In genomic region chr7:122310119-122311021, GRCh38 we compare ENCODE assay signal across 9 cellular contexts. TPM values are rescaled to one million over a fixed set of nuclear protein-coding genes. Genes with fewer than 3 reads are reported as not detected.
A peak's percentile ranks its signal among the peaks of the same experiment; 100 is the strongest.
DNase-seq lines count a peak whose midpoint lies in the region; ATAC-seq and TF ChIP-seq lines count a peak whose summit lies in the region.
"Had no signal": no experiment of that assay in that cellular context is flagged by ENCODE, and none has a peak within 500 bp of the region (broad histone marks: within the 10 kb centered on the region; RNA-seq: fewer than 3 reads in every experiment).

No MANE protein-coding gene starts in this region.

- 6 to 7% methylated on average over 23 to 39 of the region's 61 CpGs for WGBS in esophagus squamous epithelium, 2 donors

- H2AFZ ChIP-seq in osteoblast (ENCODE audit: low read length): peak overlapping the region; percentile 78

- H4K20me1 ChIP-seq in osteoblast (ENCODE audit: insufficient read depth, low read length): no peaks in the 10 kb centered on the region

- H3K9me3 ChIP-seq in esophagus squamous epithelium: no peaks in the 10 kb centered on the region
- H3K9me3 ChIP-seq in osteoblast (ENCODE audit: low read depth, low read length): no peaks in the 10 kb centered on the region

- DNase-seq in DMS53 treated with DMSO at 0.1 percent for 48 hours (lab: John Stamatoyannopoulos, UW; ENCODE audit: unreplicated experiment): peak; percentile 16
- DNase-seq in esophagus squamous epithelium (lab: John Stamatoyannopoulos, UW): no peak
- DNase-seq in osteoblast (ENCODE audit: insufficient read length, low spot score, missing footprints): peak; percentile 85
- no peak for DNase-seq in substantia nigra (lab: John Stamatoyannopoulos, UW)
- no peak for DNase-seq in COR-L47 (lab: John Stamatoyannopoulos, UW)
- DNase-seq in NCI-H1436 treated with DMSO at 0.1 percent for 48 hours (lab: John Stamatoyannopoulos, UW): no peak
- DNase-seq in NCI-H2171 treated with DMSO at 0.1 percent for 48 hours (lab: John Stamatoyannopoulos, UW): no peak
- DNase-seq: activated CD8-positive, alpha-beta memory T cell treated with anti-CD3 and anti-CD28 coated beads for 24 hours had no signal

- H3K27ac ChIP-seq in esophagus squamous epithelium: no peak overlapping the region
- H3K27ac ChIP-seq in osteoblast (ENCODE audit: low read depth, low read length): no peak overlapping the region
- H3K27ac ChIP-seq in substantia nigra (ENCODE audit: low read depth, low read length, poor library complexity, severe bottlenecking): no peak overlapping the region

- H3K27me3 ChIP-seq in esophagus squamous epithelium (peaks cover 24 to 100% (median 67%) of the 10 kb centered on the region in 4 donors), osteoblast (ENCODE audit: insufficient read depth, low read length) (peaks cover 98% of the 10 kb centered on the region)

- H3K36me3 ChIP-seq in esophagus squamous epithelium: no peaks in the 10 kb centered on the region
- no peaks in the 10 kb centered on the region for H3K36me3 ChIP-seq in osteoblast (ENCODE audit: insufficient read depth, low read length)

- H3K4me2 ChIP-seq in osteoblast (ENCODE audit: insufficient read depth, low read length): peak overlapping the region; percentile 80

- no peaks in the 10 kb centered on the region for H3K79me2 ChIP-seq in osteoblast (ENCODE audit: insufficient read depth, low read length)

- peak; percentile 38 for ATAC-seq in HG03442 (IDR thresholded peaks at IDR 0.05; ENCODE audit: unreplicated experiment)

- intact Hi-C loops in esophagus squamous epithelium (cut with DNase I): no loop called here

- H3K4me1 ChIP-seq in esophagus squamous epithelium (peaks cover 9 to 49% (median 22%) of the 10 kb centered on the region in 3 donors), osteoblast (ENCODE audit: insufficient read depth, low read length) (no peaks in the 10 kb centered on the region)

- TF ChIP-seq CTCF in esophagus squamous epithelium (IDR thresholded peaks at IDR 0.05): no peak
- TF ChIP-seq CTCF in osteoblast (IDR thresholded peaks at IDR 0.05; ENCODE audit: extremely low read depth, low read depth, low read length): no peak

- TF ChIP-seq POLR2A in esophagus squamous epithelium (IDR thresholded peaks at IDR 0.05): no peak

- H3K4me3 ChIP-seq in esophagus squamous epithelium (peak overlapping the region; percentile 13 to 61 (median 32)), osteoblast (ENCODE audit: insufficient read depth, low read length) (peak overlapping the region; percentile 66)

RNA-seq across cellular contexts. Expression of gene FEZF1, which starts 5.8 kb away (rescaled TPM):
- not detected for total RNA-seq in esophagus squamous epithelium
- total RNA-seq in osteoblast: not detected in 2 replicates

Comparison
In these comparisons a context has a peak if more than half of its experiments do, and no peak if none do; other contexts are left out.
1. DNase-seq: peak in DMS53 treated with DMSO at 0.1 percent for 48 hours (single experiment) and osteoblast (single experiment); none in esophagus squamous epithelium (single experiment), substantia nigra (0 of 49), COR-L47 (single experiment), NCI-H1436 treated with DMSO at 0.1 percent for 48 hours (single experiment) and NCI-H2171 treated with DMSO at 0.1 percent for 48 hours (single experiment).